In the genomic region with DNA sequence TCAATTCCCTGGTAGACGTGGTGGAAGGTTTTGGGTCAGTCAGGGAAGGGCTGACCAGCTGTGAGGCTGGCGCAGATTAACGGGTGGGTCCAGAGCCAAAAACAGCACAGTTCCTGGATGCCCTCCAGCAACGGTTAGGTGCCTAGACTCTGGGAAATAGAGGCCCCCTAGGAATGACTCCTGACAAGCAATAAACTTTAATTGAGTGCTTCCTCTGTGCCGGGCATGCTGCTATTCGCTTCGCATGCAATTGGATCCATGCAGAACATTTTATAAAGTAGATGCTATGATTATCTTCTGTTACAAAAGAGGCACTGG, we compare ENCODE assay signal across 8 cellular contexts. TPM values are rescaled to one million over a fixed set of nuclear protein-coding genes. Genes with fewer than 3 reads are reported as not detected.
DNase-seq lines count a peak whose midpoint lies in the region; ATAC-seq and TF ChIP-seq lines count a peak whose summit lies in the region.

No MANE protein-coding gene starts in this region.

- H3K27ac Mint-ChIP-seq in brain, result peak overlapping the region; percentile 88 to 99 (median 95)

- peaks cover 30% of the 10 kb centered on the region for H3K79me2 ChIP-seq in MM.1S (ENCODE audit: low read length)

- H3K9me2 ChIP-seq in MM.1S (replicated peaks; ENCODE audit: insufficient read depth, low read length), result no peaks in the 10 kb centered on the region

- H3K27me3 ChIP-seq in MM.1S (replicated peaks; ENCODE audit: insufficient read depth, low read length) (no peaks in the 10 kb centered on the region), kidney epithelial cell (ENCODE audit: control insufficient read depth, insufficient read depth, low read length) (no peaks in the 10 kb centered on the region)

- peaks cover 10% of the 10 kb centered on the region for H3K27me3 Mint-ChIP-seq in brain

- H3K9me3 Mint-ChIP-seq in brain, result peaks cover 0 to 4% (median 0%) of the 10 kb centered on the region in 5 experiments

- peaks cover 9% of the 10 kb centered on the region for H3K36me3 Mint-ChIP-seq in brain

- H3K4me1 ChIP-seq in MM.1S (ENCODE audit: low read length), result no peaks in the 10 kb centered on the region

- ATAC-seq in GM19023 (IDR thresholded peaks at IDR 0.05; ENCODE audit: unreplicated experiment), result no peak

- peak overlapping the region; percentile 80 for H3K4me3 ChIP-seq in MM.1S (ENCODE audit: low read length)
- peak overlapping the region; percentile 63 for H3K4me3 ChIP-seq in kidney epithelial cell (ENCODE audit: low read depth, low read length)

- no peak for TF ChIP-seq CTCF in MM.1S (IDR thresholded peaks at IDR 0.05; ENCODE audit: low read length)
- no peak for TF ChIP-seq CTCF in brain (conservative IDR thresholded peaks at IDR 0.05)
- TF ChIP-seq CTCF in kidney epithelial cell (IDR thresholded peaks at IDR 0.05; ENCODE audit: insufficient read depth, low read length, poor library complexity, severe bottlenecking), result no peak

- H3K4me1 Mint-ChIP-seq in brain, result peaks cover 39% of the 10 kb centered on the region

- H3K27ac ChIP-seq in MM.1S (ENCODE audit: low read length), result no peak overlapping the region

- H3K36me3 ChIP-seq in MM.1S (replicated peaks; ENCODE audit: insufficient read depth, low read length) (no peaks in the 10 kb centered on the region), kidney epithelial cell (ENCODE audit: control insufficient read depth, insufficient read depth, low read length) (no peaks in the 10 kb centered on the region)

- H3K4me2 ChIP-seq in MM.1S (ENCODE audit: low read depth, low read length), result peak overlapping the region; percentile 79

- H3F3A ChIP-seq in MM.1S (ENCODE audit: insufficient read depth, low read length), result peaks cover 4% of the 10 kb centered on the region

- H3K9ac ChIP-seq in MM.1S (ENCODE audit: low read length), result peak overlapping the region; percentile 46; the same call in 1 of the 2 replicates

- H2AFZ ChIP-seq in MM.1S (ENCODE audit: low read length), result peak overlapping the region; percentile 90

- H3K4me3 Mint-ChIP-seq in brain, result peak overlapping the region; percentile 87 to 96 (median 95)

- H4K20me1 ChIP-seq in MM.1S (ENCODE audit: insufficient read depth, low read length), result no peaks in the 10 kb centered on the region

- DNase-seq in DMS153 (lab: John Stamatoyannopoulos, UW) (peak; percentile 18), MM.1S (no peak), kidney epithelial cell (ENCODE audit: low read depth) (no peak), stromal cell of bone marrow (ENCODE audit: low read depth) (peak; percentile 36)
- DNase-seq in stimulated activated CD4-positive, alpha-beta T cell treated with anti-CD3 and anti-CD28 coated beads, Interleukin-12 subunit alpha, Interleukin-12 subunit beta, amount 100 ng/mL, for 4 hours, result no peak
- no peak for DNase-seq in stimulated activated CD4-positive, alpha-beta T cell treated with anti-CD3 and anti-CD28 coated beads, Interleukin-1b, Interleukin-23, amount 100 ng/mL, for 48 hours

- no peaks in the 10 kb centered on the region for H3K9me3 ChIP-seq in MM.1S (replicated peaks; ENCODE audit: insufficient read depth, low read length)

RNA-seq across cellular contexts. Expression of gene ZNF449, which starts 0.7 kb away (rescaled TPM):
- 1.9 TPM for polyA plus RNA-seq in brain (ENCODE audit: insufficient read depth, low read depth, low replicate concordance)
- 6.4 and 7.6 TPM in 2 replicates for total RNA-seq in kidney epithelial cell

RNA-seq across cellular contexts. Expression of gene ZNF75D, which starts 1.4 kb away (rescaled TPM):
- polyA plus RNA-seq in brain (ENCODE audit: insufficient read depth, low read depth, low replicate concordance), result 2.9 TPM
- total RNA-seq in kidney epithelial cell, result 5.5 and 7.8 TPM in 2 replicates

RNA-seq across cellular contexts. Expression of gene ETDC, which starts 36.0 kb away (rescaled TPM):
- not detected for polyA plus RNA-seq in brain (ENCODE audit: insufficient read depth, low read depth, low replicate concordance)
- not detected in 2 replicates for total RNA-seq in kidney epithelial cell

Comparison
In these comparisons a context has a peak if more than half of its experiments do, and no peak if none do; other contexts are left out.
1. DNase-seq: peak in DMS153 (single experiment) and stromal cell of bone marrow (single experiment); none in MM.1S (single experiment), kidney epithelial cell (single experiment), stimulated activated CD4-positive, alpha-beta T cell treated with anti-CD3 and anti-CD28 coated beads, Interleukin-12 subunit alpha, Interleukin-12 subunit beta, amount 100 ng/mL, for 4 hours (single experiment) and stimulated activated CD4-positive, alpha-beta T cell treated with anti-CD3 and anti-CD28 coated beads, Interleukin-1b, Interleukin-23, amount 100 ng/mL, for 48 hours (single experiment).